Comparison of ENCODE assay signal across 8 cellular contexts in genomic region chr1:19096036-19096833, GRCh38.
DNase-seq lines count a peak whose midpoint lies in the region; ATAC-seq, FAIRE-seq and TF ChIP-seq lines count a peak whose summit lies in the region.

No MANE protein-coding gene starts in this region.

- peak; percentile 87 to 88 for ATAC-seq in lower lobe of right lung
- no peak for ATAC-seq in HG03521 (IDR thresholded peaks at IDR 0.05; ENCODE audit: unreplicated experiment)
- no peak for ATAC-seq in GM18909 (IDR thresholded peaks at IDR 0.05; ENCODE audit: poor library complexity, unreplicated experiment)
- no peak for ATAC-seq in GM21576 (IDR thresholded peaks at IDR 0.05; ENCODE audit: unreplicated experiment)
- no peak for ATAC-seq in effector memory CD8-positive, alpha-beta T cell (replicated peaks)

- H3K4me3 ChIP-seq in BE2C (ENCODE audit: low read depth, low read length) = no peak overlapping the region
- no peak overlapping the region for H3K4me3 ChIP-seq in bronchial epithelial cell (ENCODE audit: low read depth, low read length)
- no peak overlapping the region for H3K4me3 ChIP-seq in lower lobe of right lung

- no peaks in the 10 kb centered on the region for H3K9me3 Mint-ChIP-seq in effector memory CD8-positive, alpha-beta T cell

- H3K9me3 ChIP-seq in BE2C = no peaks in the 10 kb centered on the region
- H3K9me3 ChIP-seq in lower lobe of right lung = no peaks in the 10 kb centered on the region

- H3K36me3 ChIP-seq in BE2C = peaks cover 35% of the 10 kb centered on the region
- H3K36me3 ChIP-seq in bronchial epithelial cell (ENCODE audit: control insufficient read depth, insufficient read depth, low read length) = peaks cover 50% of the 10 kb centered on the region
- peaks cover 100% of the 10 kb centered on the region for H3K36me3 ChIP-seq in lower lobe of right lung

- H3K27me3 ChIP-seq in BE2C = no peaks in the 10 kb centered on the region
- H3K27me3 ChIP-seq in bronchial epithelial cell (ENCODE audit: control insufficient read depth, insufficient read depth, low read length) = no peaks in the 10 kb centered on the region
- no peaks in the 10 kb centered on the region for H3K27me3 ChIP-seq in lower lobe of right lung (ENCODE audit: low read depth)

- H3K4me1 Mint-ChIP-seq in effector memory CD8-positive, alpha-beta T cell (ENCODE audit: low read depth in 2 of 2) = no peaks in the 10 kb centered on the region

- peaks cover 67% of the 10 kb centered on the region for H3K36me3 Mint-ChIP-seq in effector memory CD8-positive, alpha-beta T cell (ENCODE audit: insufficient read depth)

- H3K27ac Mint-ChIP-seq in effector memory CD8-positive, alpha-beta T cell = peak overlapping the region in 1 of 2 donors; percentile 51

- H3K4me1 ChIP-seq in BE2C (no peaks in the 10 kb centered on the region), lower lobe of right lung (no peaks in the 10 kb centered on the region)

- H3K27me3 Mint-ChIP-seq in effector memory CD8-positive, alpha-beta T cell = no peaks in the 10 kb centered on the region

- FAIRE-seq in bronchial epithelial cell (lab: Jason Lieb, UNC) = no peak

- peak; percentile 23 for TF ChIP-seq CTCF in BE2C (IDR thresholded peaks at IDR 0.05; ENCODE audit: low read depth, low read length)
- TF ChIP-seq CTCF in bronchial epithelial cell (IDR thresholded peaks at IDR 0.05; ENCODE audit: insufficient read depth, low read length, severe bottlenecking) = peak; percentile 87
- TF ChIP-seq CTCF in lower lobe of right lung (IDR thresholded peaks at IDR 0.05) = peak; percentile 59

- intact Hi-C loops in lower lobe of right lung (cut with DNase I) = no loop called here

- DNase-seq in BE2C (peak; percentile 13), HuH-7 (ENCODE audit: low spot score) (peak; percentile 56), bronchial epithelial cell (ENCODE audit: low read depth) (peak; percentile 53), lower lobe of right lung (peak; percentile 66)
- no peak for DNase-seq in effector memory CD8-positive, alpha-beta T cell

- H3K27ac ChIP-seq in lower lobe of right lung = no peak overlapping the region

- H3K4me3 Mint-ChIP-seq in effector memory CD8-positive, alpha-beta T cell = no peak overlapping the region

Comparison
In these comparisons a context has a peak if more than half of its experiments do, and no peak if none do; other contexts are left out.
1. DNase-seq: peak in BE2C (single experiment), HuH-7 (single experiment), bronchial epithelial cell (single experiment) and lower lobe of right lung (single experiment); none in effector memory CD8-positive, alpha-beta T cell (0 of 3).
2. CTCF ChIP-seq: peak in every context shown above with its lines; median percentile 87 in bronchial epithelial cell; 59 in lower lobe of right lung; 23 in BE2C.
3. ATAC-seq: peak in lower lobe of right lung (2 of 2); none in HG03521 (single experiment), GM18909 (single experiment), GM21576 (single experiment) and effector memory CD8-positive, alpha-beta T cell (single experiment).